In genomic region chr6:166900956-166901607, GRCh38 we compare ENCODE assay signal across 27 cellular contexts.
"Had no signal": no experiment of that assay in that cellular context is flagged by ENCODE, and none has a peak within 500 bp of the region (broad histone marks: within the 10 kb centered on the region; RNA-seq: fewer than 3 reads in every experiment).

No MANE protein-coding gene starts in this region.

- H3K36me3 ChIP-seq: cardiac muscle cell, colonic mucosa, gastrocnemius medialis, stomach, tibial artery, upper lobe of right lung had no signal

- H2AFZ ChIP-seq: hepatocyte had no signal

- H3K4me3 ChIP-seq: body of pancreas, cardiac muscle cell, colonic mucosa, gastrocnemius medialis, hepatocyte, stomach, tibial artery, upper lobe of right lung had no signal

- H3K27me3 ChIP-seq: body of pancreas, cardiac muscle cell, colonic mucosa, hepatocyte, stomach, upper lobe of right lung had no signal

- H3K36me3 Mint-ChIP-seq: activated naive CD8-positive, alpha-beta T cell had no signal

- DNase-seq: activated CD4-positive, alpha-beta T cell treated with anti-CD3 and anti-CD28 coated beads for 36 hours; activated CD4-positive, alpha-beta T cell treated with anti-CD3 and anti-CD28 coated beads, Interleukin-2, amount 50 U/mL, for 48 hours; activated CD4-positive, CD25-positive, alpha-beta regulatory T cell; activated CD8-positive, alpha-beta memory T cell treated with anti-CD3 and anti-CD28 coated beads for 24 hours; activated effector memory CD4-positive, alpha-beta T cell treated with Interleukin-2 at 50 U/mL for 16 hours; activated naive CD4-positive, alpha-beta T cell treated with Interleukin-2 at 50 U/mL for 16 hours; anterior cingulate cortex; body of pancreas; cerebellar nuclear complex; colonic mucosa; effector CD8-positive, alpha-beta T cell; gastrocnemius medialis; glutamatergic neuron; islet precursor cell; left cardiac atrium; left ventricle myocardium superior; stimulated activated CD4-positive, alpha-beta T cell treated with anti-CD3 and anti-CD28 coated beads, Interleukin-15, amount 100 ng/mL, for 24 hours; stimulated activated CD4-positive, alpha-beta T cell treated with anti-CD3 and anti-CD28 coated beads, Interleukin-2, amount 100 ng/mL, for 24 hours; stimulated activated naive B cell treated with anti-CD40 and anti-IgM and Interleukin-4, amounts not matched to agents 10 μg/mL and 1 μg/mL and 100 μg/mL, for 72 hours; stomach; tibial artery; upper lobe of right lung had no signal

- H3K9me3 ChIP-seq: body of pancreas, colonic mucosa, gastrocnemius medialis, stomach, tibial artery, upper lobe of right lung had no signal

- FAIRE-seq: endometrium had no signal

- H3K4me3 Mint-ChIP-seq: activated CD4-positive, alpha-beta T cell treated with anti-CD3 and anti-CD28 coated beads for 36 hours; activated naive CD8-positive, alpha-beta T cell; stimulated activated naive B cell treated with anti-CD40 and anti-IgM and Interleukin-4, amounts not matched to agents 10 μg/mL and 1 μg/mL and 100 μg/mL, for 72 hours had no signal

- H3K27ac ChIP-seq: body of pancreas, cardiac muscle cell, colonic mucosa, gastrocnemius medialis, hepatocyte, stomach, tibial artery, upper lobe of right lung had no signal

- H3K79me2 ChIP-seq: hepatocyte had no signal

- ATAC-seq: activated CD4-positive, alpha-beta T cell treated with anti-CD3 and anti-CD28 coated beads for 36 hours; body of pancreas; gastrocnemius medialis; left cardiac atrium; left ventricle myocardium superior; right cardiac atrium; stimulated activated naive B cell treated with anti-CD40 and anti-IgM and Interleukin-4, amounts not matched to agents 10 μg/mL and 1 μg/mL and 100 μg/mL, for 72 hours; upper lobe of right lung had no signal

- H3K4me1 Mint-ChIP-seq: activated CD4-positive, alpha-beta T cell treated with anti-CD3 and anti-CD28 coated beads for 36 hours had no signal

- H3K27ac Mint-ChIP-seq: activated CD4-positive, alpha-beta T cell treated with anti-CD3 and anti-CD28 coated beads for 36 hours; activated naive CD8-positive, alpha-beta T cell; stimulated activated naive B cell treated with anti-CD40 and anti-IgM and Interleukin-4, amounts not matched to agents 10 μg/mL and 1 μg/mL and 100 μg/mL, for 72 hours had no signal

- H3K4me1 ChIP-seq: body of pancreas, colonic mucosa, gastrocnemius medialis, upper lobe of right lung had no signal

- H3K27me3 Mint-ChIP-seq: activated CD4-positive, alpha-beta T cell treated with anti-CD3 and anti-CD28 coated beads for 36 hours; activated naive CD8-positive, alpha-beta T cell; stimulated activated naive B cell treated with anti-CD40 and anti-IgM and Interleukin-4, amounts not matched to agents 10 μg/mL and 1 μg/mL and 100 μg/mL, for 72 hours had no signal

- H3K4me2 ChIP-seq: hepatocyte had no signal
